8 cellular contexts compared by ENCODE assay signal in the genomic region with DNA sequence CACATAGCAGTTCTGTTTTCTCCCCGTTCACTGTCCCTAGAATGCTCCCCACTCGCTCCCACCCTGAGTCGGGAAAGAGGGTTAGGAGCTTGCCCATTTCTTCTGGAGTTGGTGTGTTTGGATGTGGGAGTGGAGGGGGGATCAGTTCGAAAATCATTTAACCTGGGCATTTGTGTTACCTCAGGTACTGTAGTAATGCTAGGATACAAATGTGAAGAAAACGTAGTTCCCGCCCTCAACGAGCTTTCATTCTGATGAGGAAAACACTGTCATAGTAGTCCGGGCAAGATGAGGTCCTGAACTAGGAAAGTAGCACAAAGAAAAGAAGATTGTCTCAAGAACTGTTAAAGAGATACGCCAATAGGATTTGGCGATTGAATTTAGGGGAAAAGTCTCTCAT. TPM values are rescaled to one million over a fixed set of nuclear protein-coding genes. Genes with fewer than 3 reads are reported as not detected.
DNase-seq lines count a peak whose midpoint lies in the region; ATAC-seq and TF ChIP-seq lines count a peak whose summit lies in the region.

No MANE protein-coding gene starts in this region.

- peak; percentile 11 for DNase-seq in AG08396 (ENCODE audit: low spot score)
- no peak for DNase-seq in IMR-90
- DNase-seq in mammary epithelial cell: no peak
- DNase-seq in memory B cell (ENCODE audit: low spot score in 2 of 2): no peak
- no peak for DNase-seq in superior temporal gyrus (ENCODE audit: extremely low spot score)
- DNase-seq in posterior cingulate gyrus: no peak
- DNase-seq in iPS-NIHi7 (ENCODE audit: extremely low spot score): no peak

- H3K4me1 ChIP-seq in IMR-90 (ENCODE audit: control insufficient read depth, insufficient read depth, low read length) (peaks cover 2% of the 10 kb centered on the region; the same call in 1 of the 2 replicates), mammary epithelial cell (ENCODE audit: insufficient read depth, low read length) (peaks cover 10% of the 10 kb centered on the region)

- H3K36me3 ChIP-seq in IMR-90 (ENCODE audit: control insufficient read depth, insufficient read depth, low read length) (peaks cover 29% of the 10 kb centered on the region), mammary epithelial cell (ENCODE audit: insufficient read depth, low read length) (peaks cover 34% of the 10 kb centered on the region)

- no peaks in the 10 kb centered on the region for H3K9me3 ChIP-seq in IMR-90 (ENCODE audit: control insufficient read depth, insufficient read depth, low read length)
- no peaks in the 10 kb centered on the region for H3K9me3 ChIP-seq in mammary epithelial cell (replicated peaks; ENCODE audit: insufficient read depth, low read length)

- intact Hi-C loops in IMR-90 (cut with micrococcal nuclease) (no loop called here), mammary epithelial cell (cut with micrococcal nuclease) (loop anchor here (2.0 to 5.0 kb wide), 2 partner anchors 155 to 208 kb away; partner anchors contain the start of genes CFAP68 and FDXACB1), posterior cingulate gyrus (cut with DNase I) (loop anchor here (5.0 kb wide), 1 partner anchor 150 kb away; the partner anchor contains the start of gene DIXDC1)

- dilution Hi-C loops in IMR-90 (cut with HindIII; ENCODE audit: low sequenced_read_pairs, unreplicated experiment) (no loop called here), mammary epithelial cell (cut with HindIII; ENCODE audit: low sequenced_read_pairs) (no loop called here)

- peak overlapping the region; percentile 92 for H3K56ac ChIP-seq in IMR-90 (ENCODE audit: extremely low read depth, insufficient read depth, low read length)

- peak overlapping the region; percentile 96 for H3K9ac ChIP-seq in IMR-90 (ENCODE audit: low read depth, low read length)
- peak overlapping the region; percentile 95 for H3K9ac ChIP-seq in mammary epithelial cell (ENCODE audit: insufficient read depth, low read length)

- no peaks in the 10 kb centered on the region for H3K27me3 Mint-ChIP-seq in memory B cell

- H2BK20ac ChIP-seq in IMR-90 (ENCODE audit: low read depth, low read length): no peak overlapping the region

- H3K14ac ChIP-seq in IMR-90 (replicated peaks; ENCODE audit: low read depth, low read length): peak overlapping the region; percentile 95

- no TSS peak for BruUV-seq in IMR-90 (replicated peaks; lab: Mats Ljungman, UMichigan)
- BruUV-seq in mammary epithelial cell (replicated peaks; lab: Mats Ljungman, UMichigan): no TSS peak

- TF ChIP-seq RAD21 in IMR-90 (IDR thresholded peaks at IDR 0.05; ENCODE audit: low read length): no peak

- peak overlapping the region; percentile 87 for H3K4ac ChIP-seq in IMR-90 (ENCODE audit: low read depth, low read length)

- peak overlapping the region; percentile 88 for H2AK9ac ChIP-seq in IMR-90 (replicated peaks; ENCODE audit: low read depth, low read length, poor library complexity)

- peaks cover 81% of the 10 kb centered on the region for H3K79me2 ChIP-seq in mammary epithelial cell (ENCODE audit: insufficient read depth, low read length)

- peaks cover 49% of the 10 kb centered on the region for H3K36me3 Mint-ChIP-seq in memory B cell

- peak overlapping the region; percentile 77; the same call in 1 of the 2 replicates for H3K23ac ChIP-seq in IMR-90 (ENCODE audit: low read depth, low read length)

- no peak for TF ChIP-seq POLR2A in IMR-90 (IDR thresholded peaks at IDR 0.05; ENCODE audit: low read depth, low read length)

- 0 out of 2 replicates have a peak, but pooled peaks cover 6% of the 10 kb centered on the region for H4K20me1 ChIP-seq in IMR-90 (ENCODE audit: insufficient read depth, low read length)
- no peaks in the 10 kb centered on the region for H4K20me1 ChIP-seq in mammary epithelial cell (ENCODE audit: insufficient read depth, low read length)

- no peak overlapping the region for H3K18ac ChIP-seq in IMR-90 (ENCODE audit: low read depth, low read length)

- H2BK15ac ChIP-seq in IMR-90 (ENCODE audit: low read depth, low read length): no peak overlapping the region

- H3K9me3 Mint-ChIP-seq in memory B cell: no peaks in the 10 kb centered on the region

- H3K4me3 Mint-ChIP-seq in memory B cell: peak overlapping the region; percentile 99

- H2BK5ac ChIP-seq in IMR-90 (ENCODE audit: low read depth, low read length, poor library complexity, severe bottlenecking): peak overlapping the region; percentile 82

- H2AK5ac ChIP-seq in IMR-90 (ENCODE audit: low read depth, low read length): no peak overlapping the region; the same call in none of the 2 replicates

- no peak for TF ChIP-seq CTCF in IMR-90 (conservative IDR thresholded peaks at IDR 0.05; ENCODE audit: low read depth, low read length)
- no peak for TF ChIP-seq CTCF in mammary epithelial cell (conservative IDR thresholded peaks at IDR 0.05 in 1 of 2, IDR thresholded peaks at IDR 0.05 in 1 of 2; ENCODE audit: extremely low read depth in 1 of 2, insufficient read depth in 1 of 2, low read depth in 1 of 2, low read length in 2 of 2)

- POLR2A ChIA-PET in IMR-90 (lab: Charles Lee; ENCODE audit: unreplicated experiment): interaction anchor here (0.6 kb wide), 1 partner anchor 203 kb away, joined by 5 read pairs; no protein-coding TSS in a partner anchor

- H3K4me2 ChIP-seq in IMR-90 (ENCODE audit: low read depth, low read length) (peak overlapping the region; percentile 88), mammary epithelial cell (ENCODE audit: insufficient read depth, low read depth, low read length) (peak overlapping the region; percentile 79)

- CTCF ChIA-PET in IMR-90 (lab: Yijun Ruan, JAX): interaction anchor here (1.0 kb wide), 1 partner anchor 26 kb away, joined by 3 read pairs; no protein-coding TSS in a partner anchor
- CTCF ChIA-PET in mammary epithelial cell (lab: Charles Lee; ENCODE audit: low non-redundant PET): no interaction called here

- peak overlapping the region; percentile 98 for H3K27ac Mint-ChIP-seq in memory B cell

- peaks cover 5% of the 10 kb centered on the region for H3K9me1 ChIP-seq in IMR-90 (ENCODE audit: insufficient read depth, low read length)

- H3K27me3 ChIP-seq in IMR-90 (ENCODE audit: control insufficient read depth, insufficient read depth, low read length) (no peaks in the 10 kb centered on the region), mammary epithelial cell (ENCODE audit: insufficient read depth, low read length) (no peaks in the 10 kb centered on the region)

- H4K91ac ChIP-seq in IMR-90 (ENCODE audit: insufficient read depth, low read depth, low read length): 0 out of 2 replicates have a peak overlapping the region, but pooled peaks have one; percentile 85

- H3K27ac ChIP-seq in IMR-90 (ENCODE audit: insufficient read depth, low read length) (peak overlapping the region; percentile 84), mammary epithelial cell (ENCODE audit: insufficient read depth, low read depth, low read length) (peak overlapping the region; percentile 80)

- peaks cover 40% of the 10 kb centered on the region for H3K4me1 Mint-ChIP-seq in memory B cell

- peaks cover 41 to 61% of the 10 kb centered on the region in 2 experiments for H3K79me1 ChIP-seq in IMR-90 (ENCODE audit: low read depth in 1 of 2, low read length in 2 of 2)

- 20% methylated on average over 3 of the region's 10 CpGs; no CpG with 5 or more reads in 1 of the 2 experiments for WGBS in IMR-90 (ENCODE audit: extremely low coverage in 2 of 2, insufficient read length in 1 of 2), 2 experiments
- WGBS in mammary epithelial cell (ENCODE audit: low coverage, missing lambda C conversion rate): 19% methylated on average over 8 of the region's 10 CpGs

- peak overlapping the region; percentile 76 for H4K5ac ChIP-seq in IMR-90 (ENCODE audit: low read depth, low read length)

- peak overlapping the region; percentile 78 to 97; a peak in 3 of 4 replicates for H4K8ac ChIP-seq in IMR-90 (ENCODE audit: low read depth in 2 of 2, low read length in 2 of 2)

- in situ Hi-C loops in IMR-90 (cut with MboI; ENCODE audit: low sequenced_read_pairs): no loop called here
- in situ Hi-C loops in mammary epithelial cell (cut with MboI; ENCODE audit: low sequenced_read_pairs in 2 of 2): no loop called here

- H3K4me3 ChIP-seq in IMR-90 (ENCODE audit: insufficient read depth, low read depth, low read length) (peak overlapping the region; percentile 78), mammary epithelial cell (replicated peaks in 1 of 3; ENCODE audit: insufficient read depth in 1 of 3, low read depth in 2 of 3, low read length in 3 of 3) (peak overlapping the region; percentile 93 to 98 (median 93))

- no peak overlapping the region for H2BK120ac ChIP-seq in IMR-90 (ENCODE audit: low read depth, low read length)

- ATAC-seq in IMR-90 (ENCODE audit: low read depth) (peak; percentile 9), memory B cell (ENCODE audit: low read depth) (no peak), GM21390 (IDR thresholded peaks at IDR 0.05; ENCODE audit: unreplicated experiment) (no peak)

- H2AFZ ChIP-seq in IMR-90 (replicated peaks; ENCODE audit: low read length, poor library complexity) (peak overlapping the region; percentile 94), mammary epithelial cell (ENCODE audit: low read depth, low read length) (peak overlapping the region; percentile 96)

TF ChIP-seq in IMR-90, 13 proteins besides CTCF, POLR2A, EP300 and RAD21 (continues in another document):
- TF ChIP-seq CEBPB (IDR thresholded peaks at IDR 0.05; ENCODE audit: low read depth, low read length): no peak

RNA-seq across cellular contexts. Expression of gene SDHD, which starts 0.5 kb away (rescaled TPM):
- total RNA-seq in IMR-90 (2012; rRNA removed) (83.2 and 130 TPM in 2 replicates), mammary epithelial cell (10 to 100 TPM; 57.7 to 58.5 TPM)
- polyA plus RNA-seq in IMR-90 (2012; rRNA removed) (165 and 166 TPM in 2 replicates), mammary epithelial cell (112 TPM)
- polyA plus RNA-seq in IMR-90 (2012; cell fraction: cytosol; rRNA removed): 28.8 and 42.1 TPM in 2 replicates
- polyA plus RNA-seq in IMR-90 (2012; cell fraction: nucleus; rRNA removed; ENCODE audit: low replicate concordance): 26.7 and 38.4 TPM in 2 replicates
- polyA minus RNA-seq in mammary epithelial cell: 205 TPM

RNA-seq across cellular contexts. Expression of gene TIMM8B, which starts 0.7 kb away (rescaled TPM):
- total RNA-seq in IMR-90 (2012; rRNA removed) (35.5 and 48.9 TPM in 2 replicates), mammary epithelial cell (10 to 100 TPM; 21.8 to 58.7 TPM)
- polyA plus RNA-seq in IMR-90 (2012; rRNA removed) (103 and 119 TPM in 2 replicates), mammary epithelial cell (108 TPM)
- 51.4 and 105 TPM in 2 replicates for polyA plus RNA-seq in IMR-90 (2012; cell fraction: cytosol; rRNA removed)
- 11.7 and 25.7 TPM in 2 replicates for polyA plus RNA-seq in IMR-90 (2012; cell fraction: nucleus; rRNA removed; ENCODE audit: low replicate concordance)
- polyA minus RNA-seq in mammary epithelial cell: 71.6 TPM

RNA-seq across cellular contexts. Expression of gene NKAPD1, which starts 13.1 kb away (rescaled TPM):
- 17.2 and 24.4 TPM in 2 replicates for total RNA-seq in IMR-90 (2012; rRNA removed)
- polyA plus RNA-seq in IMR-90 (2012; rRNA removed): 7.1 and 8.4 TPM in 2 replicates
- polyA plus RNA-seq in IMR-90 (2012; cell fraction: cytosol; rRNA removed): 2.1 and 2.5 TPM in 2 replicates
- polyA plus RNA-seq in IMR-90 (2012; cell fraction: nucleus; rRNA removed; ENCODE audit: low replicate concordance): 1.3 and 4.8 TPM in 2 replicates
- total RNA-seq in mammary epithelial cell: 10 to 100 TPM; 16.9 to 17.3 TPM
- polyA plus RNA-seq in mammary epithelial cell: 17.0 TPM
- 1.9 TPM for polyA minus RNA-seq in mammary epithelial cell

RNA-seq across cellular contexts. Expression of gene PIH1D2, which starts 13.4 kb away (rescaled TPM):
- total RNA-seq in IMR-90 (2012; rRNA removed): 1.1 and 2.2 TPM in 2 replicates
- polyA plus RNA-seq in IMR-90 (2012; rRNA removed): 0.89 and 1.1 TPM in 2 replicates
- 0.13 and 0.23 TPM in 2 replicates for polyA plus RNA-seq in IMR-90 (2012; cell fraction: cytosol; rRNA removed)
- polyA plus RNA-seq in IMR-90 (2012; cell fraction: nucleus; rRNA removed; ENCODE audit: low replicate concordance): 0.13 and 1.3 TPM in 2 replicates
- 1 to 10 TPM; 2.2 TPM for total RNA-seq in mammary epithelial cell
- polyA plus RNA-seq in mammary epithelial cell: 0.91 TPM
- polyA minus RNA-seq in mammary epithelial cell: not detected
